In the genomic region with DNA sequence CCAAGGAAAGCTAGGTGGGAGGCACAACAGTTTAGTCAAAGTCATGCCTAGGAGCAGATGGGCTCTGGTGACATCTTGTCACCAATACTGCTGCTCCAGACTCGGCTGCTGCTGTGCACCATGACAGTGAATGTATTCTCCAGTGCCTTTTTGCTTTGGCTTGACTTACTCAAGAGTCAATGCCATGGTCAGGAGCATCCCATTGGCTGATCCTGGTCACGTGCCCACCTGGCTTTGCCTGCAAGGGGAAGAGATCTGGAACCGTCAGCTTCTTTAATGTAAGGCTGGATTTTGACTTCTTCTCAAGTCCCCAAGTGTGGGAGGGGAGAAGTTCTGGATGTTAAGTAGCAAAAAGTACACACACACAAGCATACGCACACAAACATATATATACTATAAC, we compare ENCODE assay signal across 25 cellular contexts. TPM values are rescaled to one million over a fixed set of nuclear protein-coding genes. Genes with fewer than 3 reads are reported as not detected.
DNase-seq lines count a peak whose midpoint lies in the region; ATAC-seq, FAIRE-seq and TF ChIP-seq lines count a peak whose summit lies in the region.
"Had no signal": no experiment of that assay in that cellular context is flagged by ENCODE, and none has a peak within 500 bp of the region (broad histone marks: within the 10 kb centered on the region; RNA-seq: fewer than 3 reads in every experiment).

No MANE protein-coding gene starts in this region.

- intact Hi-C loops in GM12878 (cut with micrococcal nuclease; ENCODE audit: unreplicated experiment), result loop anchor here (10.0 kb wide), 2 partner anchors 226 to 506 kb away; no protein-coding TSS in a partner anchor

- H3K9me3 ChIP-seq in GM12878 (replicated peaks; ENCODE audit: control insufficient read depth, insufficient read depth, low read length), result no peaks in the 10 kb centered on the region
- no peaks in the 10 kb centered on the region for H3K9me3 ChIP-seq in suprapubic skin
- H3K9me3 ChIP-seq: A549, BE2C, Peyer's patch had no signal

- no TSS peak for BruUV-seq in GM12878 (replicated peaks; lab: Mats Ljungman, UMichigan)

- H3K4me3 ChIP-seq in GM12878, result no peak overlapping the region
- no peak overlapping the region for H3K4me3 ChIP-seq in suprapubic skin
- H3K4me3 ChIP-seq: A549, Peyer's patch had no signal

- CTCF ChIA-PET in GM12878 (lab: Yijun Ruan, JAX), result interaction anchor here (0.6 to 2.3 kb wide), 3 partner anchors 13 to 387 kb away, joined by 3 to 8 read pairs (median 3); no protein-coding TSS in a partner anchor

- FAIRE-seq in GM12878 (lab: Jason Lieb, UNC), result no peak
- FAIRE-seq: A549, H54 had no signal

- in situ Hi-C loops in GM12878 (cut with MboI), result no loop called here
- in situ Hi-C loops in GM13976 (cut with MboI; ENCODE audit: low sequenced_read_pairs, unreplicated experiment), result loop anchor here (10.0 kb wide), 1 partner anchor 646 kb away; no protein-coding TSS in a partner anchor

- no peak for DNase-seq in GM12878 (ENCODE audit: low read depth, low spot score)
- no peak for DNase-seq in suprapubic skin (ENCODE audit: low spot score in 2 of 2)
- no peak for DNase-seq in mesenteric fat pad (ENCODE audit: low spot score)
- DNase-seq in GM13976 (ENCODE audit: low spot score), result no peak
- DNase-seq: BE2C; CD4-positive, CD25-positive, alpha-beta regulatory T cell; COR-L47; DMS79 treated with DMSO at 0.1 percent for 48 hours; Kasumi-1; NCI-H1417; NCI-H1694 treated with DMSO at 0.1 percent for 48 hours; NCI-H2081 treated with DMSO at 0.1 percent for 48 hours; NCI-H2171 treated with DMSO at 0.1 percent for 48 hours; NCI-H524 treated with DMSO at 0.1 percent for 48 hours; Peyer's patch had no signal

- ATAC-seq in GM12878 (no peak), GM21447 (IDR thresholded peaks at IDR 0.05; ENCODE audit: unreplicated experiment) (no peak)
- no peak for ATAC-seq in activated CD4-positive, CD25-positive, alpha-beta regulatory T cell treated with anti-CD3 and anti-CD28 coated beads, Interleukin-2, amount 50 U/mL, for 24 hours
- ATAC-seq: A549 had no signal

- TF ChIP-seq POLR2A in GM12878 (IDR thresholded peaks at IDR 0.05; ENCODE audit: low read depth, low read length) (no peak), suprapubic skin (IDR thresholded peaks at IDR 0.05) (no peak)

- no peaks in the 10 kb centered on the region for H4K20me1 ChIP-seq in GM12878 (ENCODE audit: control insufficient read depth, insufficient read depth)

- TF ChIP-seq EP300 in Ishikawa (IDR thresholded peaks at IDR 0.05; ENCODE audit: borderline replicate concordance) (no peak), GM12878 (IDR thresholded peaks at IDR 0.05; ENCODE audit: borderline replicate concordance in 1 of 2, control insufficient read depth in 1 of 2, low read depth in 2 of 2, low read length in 2 of 2) (no peak), suprapubic skin (IDR thresholded peaks at IDR 0.05) (no peak)

- H3K4me1 ChIP-seq in GM12878 (ENCODE audit: control insufficient read depth, insufficient read depth, low read length) (no peaks in the 10 kb centered on the region), suprapubic skin (peaks cover 3% of the 10 kb centered on the region)
- H3K4me1 ChIP-seq: BE2C, Peyer's patch had no signal

- TF ChIP-seq CTCF in GM12878 (IDR thresholded peaks at IDR 0.05 in 2 of 3, conservative IDR thresholded peaks at IDR 0.05 in 1 of 3; ENCODE audit: control insufficient read depth in 2 of 3, extremely low read depth in 1 of 3, insufficient read depth in 1 of 3, low read depth in 3 of 3, low read length in 3 of 3) (no peak), suprapubic skin (IDR thresholded peaks at IDR 0.05) (no peak), GM13976 (IDR thresholded peaks at IDR 0.05; ENCODE audit: borderline replicate concordance, control extremely low read depth, extremely low read depth, insufficient read depth, missing control alignments) (no peak)

- no peaks in the 10 kb centered on the region for H3K27me3 ChIP-seq in GM12878 (replicated peaks in 1 of 2; ENCODE audit: control insufficient read depth in 2 of 2, insufficient read depth in 2 of 2, low read length in 1 of 2)
- H3K27me3 ChIP-seq in layer of hippocampus (ENCODE audit: control insufficient read depth, insufficient read depth, low read length), result no peaks in the 10 kb centered on the region
- no peaks in the 10 kb centered on the region for H3K27me3 ChIP-seq in suprapubic skin
- H3K27me3 ChIP-seq: BE2C, Peyer's patch had no signal

- TF ChIP-seq RAD21 in Ishikawa (IDR thresholded peaks at IDR 0.05; ENCODE audit: low read depth), result no peak
- TF ChIP-seq RAD21 in GM12878 (IDR thresholded peaks at IDR 0.05; ENCODE audit: insufficient read depth, low read depth, low read length), result no peak

- H3K36me3 ChIP-seq in GM12878 (ENCODE audit: control insufficient read depth in 2 of 2, insufficient read depth in 2 of 2, low read length in 1 of 2) (no peaks in the 10 kb centered on the region), suprapubic skin (no peaks in the 10 kb centered on the region)
- H3K36me3 ChIP-seq: BE2C, Peyer's patch had no signal

- RAD21 ChIA-PET in GM12878 (lab: Charles Lee; ENCODE audit: unreplicated experiment), result no interaction called here

- no peak overlapping the region for H3K9ac ChIP-seq in GM12878 (ENCODE audit: control insufficient read depth, insufficient read depth, low read length)

- no peaks in the 10 kb centered on the region for H3K79me2 ChIP-seq in GM12878 (ENCODE audit: control insufficient read depth, insufficient read depth, low read length)

- H2AFZ ChIP-seq in GM12878 (ENCODE audit: control insufficient read depth, low read depth, low read length), result no peak overlapping the region

- no peak overlapping the region for H3K4me2 ChIP-seq in GM12878 (ENCODE audit: control insufficient read depth, insufficient read depth)
- H3K4me2 ChIP-seq: A549 had no signal

- 42% methylated on average over 4 of the region's 4 CpGs for WGBS in GM12878 (ENCODE audit: insufficient coverage, insufficient replicate concordance, low lambda C conversion rate, missing lambda C conversion rate)
- WGBS in suprapubic skin, result 93% methylated on average over 4 of the region's 4 CpGs

- H3K27ac ChIP-seq in GM12878 (ENCODE audit: control insufficient read depth, insufficient read depth) (no peak overlapping the region), layer of hippocampus (ENCODE audit: low read depth, low read length) (peak overlapping the region; percentile 46), suprapubic skin (peak overlapping the region; percentile 53)
- H3K27ac ChIP-seq: A549, HL-60 had no signal

- POLR2A ChIA-PET in GM12878 (lab: Charles Lee), result interaction anchor here (0.6 kb wide), 1 partner anchor 40 kb away, joined by 3 read pairs; no protein-coding TSS in a partner anchor

- SMC1A ChIA-PET in GM12878 (lab: Charles Lee; ENCODE audit: uncharacterized antibody, unreplicated experiment), result interaction anchor here (0.6 to 1.6 kb wide), 6 partner anchors 11 to 632 kb away, joined by 3 to 4 read pairs (median 3); no protein-coding TSS in a partner anchor

TF ChIP-seq in Ishikawa, 13 proteins besides CTCF, POLR2A, EP300 and RAD21 (continues in another document):
- TF ChIP-seq FOXM1 (IDR thresholded peaks at IDR 0.05; ENCODE audit: borderline replicate concordance, low read depth) (no peak), CEBPB (IDR thresholded peaks at IDR 0.05) (no peak), TEAD4 (IDR thresholded peaks at IDR 0.05) (no peak), TCF12 (IDR thresholded peaks at IDR 0.05; ENCODE audit: low read depth) (no peak)
- TF ChIP-seq, protein P1, sequence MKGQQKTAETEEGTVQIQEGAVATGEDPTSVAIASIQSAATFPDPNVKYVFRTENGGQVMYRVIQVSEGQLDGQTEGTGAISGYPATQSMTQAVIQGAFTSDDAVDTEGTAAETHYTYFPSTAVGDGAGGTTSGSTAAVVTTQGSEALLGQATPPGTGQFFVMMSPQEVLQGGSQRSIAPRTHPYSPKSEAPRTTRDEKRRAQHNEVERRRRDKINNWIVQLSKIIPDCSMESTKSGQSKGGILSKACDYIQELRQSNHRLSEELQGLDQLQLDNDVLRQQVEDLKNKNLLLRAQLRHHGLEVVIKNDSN (IDR thresholded peaks at IDR 0.05), result peak; percentile 76

TF ChIP-seq in GM12878, 131 proteins besides CTCF, POLR2A, EP300 and RAD21:
- TF ChIP-seq, protein P1 (IDR thresholded peaks at IDR 0.05; ENCODE audit: borderline replicate concordance, extremely low read length, insufficient read depth, low read depth, low read length), result peak; percentile 39
- TF ChIP-seq NFXL1 (IDR thresholded peaks at IDR 0.05; ENCODE audit: borderline replicate concordance) (no peak), PML (IDR thresholded peaks at IDR 0.05; ENCODE audit: low read length) (no peak)

RNA-seq across cellular contexts. Expression of a gene that starts 19.9 kb away (rescaled TPM):
- total RNA-seq in GM12878 (2013; cell fraction: nucleolus; rRNA removed), result not detected in 2 replicates
- total RNA-seq in GM12878 (2014; rRNA removed), result 0.11 TPM in 1 of 2 replicates, not detected in the other
- 0.05 TPM in 1 of 2 replicates, not detected in the other for total RNA-seq in GM12878 (2014; rRNA removed; fragmentation: Illumina TruSeq; extraction: Trizol)
- total RNA-seq in GM12878 (2021), result 0.08 TPM in 1 of 2 replicates, not detected in the other
- polyA plus RNA-seq in GM12878 (2011; ENCODE audit: low read depth), result not detected
- not detected in 2 replicates for polyA plus RNA-seq in GM12878 (2011; rRNA removed)
- not detected in 2 replicates for polyA plus RNA-seq in GM12878 (2011; cell fraction: cytosol; rRNA removed)
- not detected in 2 replicates for polyA plus RNA-seq in GM12878 (2011; cell fraction: nucleus; rRNA removed)
- not detected in 2 replicates for polyA plus RNA-seq in GM12878 (2012)
- polyA plus RNA-seq in GM12878 (2014; fragmentation: Illumina TruSeq; extraction: Trizol), result 0.10 TPM in 1 of 2 replicates, not detected in the other
- under 1 TPM; 0.04 to 0.19 TPM for polyA plus RNA-seq in GM12878 (2014; fragmentation: Nextera tagmentation; extraction: Ambion mirVana)
- 0.06 and 0.08 TPM in 2 replicates for polyA plus RNA-seq in GM12878 (2014; rRNA removed)
- polyA plus RNA-seq in GM12878 (2016; fragmentation: Nextera tagmentation; extraction: Ambion mirVana), result not detected
- not detected in 2 replicates for polyA minus RNA-seq in GM12878 (2011; rRNA and poly(A)+ RNA removed)
- polyA minus RNA-seq in GM12878 (2011; cell fraction: cytosol; rRNA and poly(A)+ RNA removed), result not detected in 2 replicates
- not detected in 2 replicates for polyA minus RNA-seq in GM12878 (2011; cell fraction: nucleus; rRNA and poly(A)+ RNA removed)
- 1 to 10 TPM in 1 of 4 donors, under 1 TPM in 1, not detected in 2; 0.45 to 1.5 TPM for total RNA-seq in suprapubic skin
- not detected for total RNA-seq in mesenteric fat pad
- total RNA-seq: CD4-positive, CD25-positive, alpha-beta regulatory T cell; HT1080; MCF 10A; OCI-LY7 had no signal
- polyA plus RNA-seq: A549; CD4-positive, CD25-positive, alpha-beta regulatory T cell had no signal
